In the genomic region with DNA sequence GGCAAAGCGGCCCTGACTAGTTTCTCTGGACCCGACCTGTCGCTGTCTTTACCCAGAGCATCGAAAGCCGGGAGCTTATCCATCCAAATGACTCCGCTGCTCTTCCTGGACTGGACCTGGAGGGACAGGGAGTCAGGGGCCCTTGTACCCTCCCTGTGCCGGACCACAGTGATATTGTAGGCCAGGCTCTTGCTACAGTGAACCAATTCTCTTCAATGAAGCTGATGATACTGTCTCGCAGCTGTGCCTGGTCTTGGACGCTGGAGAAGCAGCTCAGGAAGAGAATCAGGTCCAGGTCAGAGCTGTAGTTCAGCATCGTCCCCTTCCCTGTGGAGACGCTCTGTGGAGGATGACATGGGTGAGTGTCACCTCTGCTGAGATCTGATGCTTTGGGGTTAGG, we compare ENCODE assay signal across 35 cellular contexts. TPM values are rescaled to one million over a fixed set of nuclear protein-coding genes. Genes with fewer than 3 reads are reported as not detected.
"Had no signal": no experiment of that assay in that cellular context is flagged by ENCODE, and none has a peak within 500 bp of the region (broad histone marks: within the 10 kb centered on the region; RNA-seq: fewer than 3 reads in every experiment).

No MANE protein-coding gene starts in this region.

- H3K36me3 ChIP-seq: adrenal gland, brain microvascular endothelial cell, breast epithelium, cardiac muscle cell had no signal

- FAIRE-seq: astrocyte, TTC549 had no signal

- H3K4me3 ChIP-seq: adrenal gland, body of pancreas, breast epithelium, cardiac muscle cell had no signal

- H3K27me3 ChIP-seq: adrenal gland, body of pancreas, brain microvascular endothelial cell, breast epithelium, cardiac muscle cell had no signal

- DNase-seq: activated B cell treated with CpG ODN at 0.5 μM for 24 hours; activated CD4-positive, alpha-beta memory T cell treated with anti-CD3 and anti-CD28 coated beads for 36 hours; activated CD4-positive, alpha-beta T cell treated with anti-CD3 and anti-CD28 coated beads for 4 hours; activated CD4-positive, alpha-beta T cell treated with anti-CD3 and anti-CD28 coated beads, Interleukin-2, amount 10 ng/mL, durations not matched to agents 24 days and 14 days; activated CD4-positive, alpha-beta T cell treated with anti-CD3 and anti-CD28 coated beads, Interleukin-2, amount 50 U/mL, for 1 hour; activated CD4-positive, alpha-beta T cell treated with anti-CD3 and anti-CD28 coated beads, Interleukin-2, amount 50 U/mL, for 4 hours; activated CD4-positive, CD25-positive, alpha-beta regulatory T cell treated with anti-CD3 and anti-CD28 coated beads, Interleukin-2, amount 50 U/mL, for 72 hours; activated CD8-positive, alpha-beta memory T cell treated with anti-CD3 and anti-CD28 coated beads, Interleukin-2, amount 50 U/mL, for 4 hours; activated CD8-positive, alpha-beta T cell treated with anti-CD3 and anti-CD28 coated beads for 36 hours; activated effector memory CD4-positive, alpha-beta T cell treated with anti-CD3 and anti-CD28 coated beads, Interleukin-2, amount 50 U/mL, for 16 hours; activated gamma-delta T cell treated with Interleukin-2 at 50 U/mL for 16 hours; activated naive CD4-positive, alpha-beta T cell; activated naive CD4-positive, alpha-beta T cell treated with anti-CD3 and anti-CD28 coated beads for 36 hours; activated naive CD4-positive, alpha-beta T cell treated with anti-CD3 and anti-CD28 coated beads, Interleukin-2, amount 50 U/mL, for 16 hours; activated naive CD8-positive, alpha-beta T cell treated with anti-CD3 and anti-CD28 coated beads for 36 hours; activated T-cell treated with anti-CD3 and anti-CD28 coated beads for 4 hours; activated T-cell treated with anti-CD3 and anti-CD28 coated beads, Interleukin-2, amount 50 U/mL, for 1 hour; activated T-cell treated with anti-CD3 and anti-CD28 coated beads, Interleukin-2, amount 50 U/mL, for 4 hours; activated T-cell treated with anti-CD3 and anti-CD28 coated beads, Interleukin-2, amount 50 U/mL, for 72 hours; adrenal gland; amniotic stem cell; aorta; body of pancreas; brain microvascular endothelial cell; caudate nucleus; cerebellar nuclear complex; T-helper 1 cell; T-helper 2 cell; T-helper 9 cell had no signal

- ATAC-seq: activated CD8-positive, alpha-beta T cell treated with anti-CD3 and anti-CD28 coated beads for 36 hours; activated naive CD4-positive, alpha-beta T cell treated with anti-CD3 and anti-CD28 coated beads, Interleukin-2, amount 50 U/mL, for 72 hours; activated T-cell treated with anti-CD3 and anti-CD28 coated beads, Interleukin-2, amount 50 U/mL, for 4 hours; activated T-cell treated with anti-CD3 and anti-CD28 coated beads, Interleukin-2, amount 50 U/mL, for 72 hours; activated T-helper 17 cell treated with anti-CD3 and anti-CD28 coated beads, Interleukin-2, amount 50 U/mL, for 72 hours; body of pancreas had no signal

RNA-seq across cellular contexts. Expression of a gene that starts 14.7 kb away (rescaled TPM):
- total RNA-seq: cardiac muscle cell had no signal
